8 cellular contexts compared by ENCODE assay signal in genomic region chr4:142567199-142567598, GRCh38.
DNase-seq lines count a peak whose midpoint lies in the region; ATAC-seq and TF ChIP-seq lines count a peak whose summit lies in the region.

No MANE protein-coding gene starts in this region.

- CTCF ChIA-PET in HEK293T (lab: Yijun Ruan, JAX) = interaction anchor here (0.6 to 1.3 kb wide), 2 partner anchors 187 to 278 kb away, joined by 3 read pairs; no protein-coding TSS in a partner anchor

- ATAC-seq in HG02884 (IDR thresholded peaks at IDR 0.05; ENCODE audit: unreplicated experiment) = no peak
- no peak for ATAC-seq in HG03460 (IDR thresholded peaks at IDR 0.05; ENCODE audit: unreplicated experiment)
- no peak for ATAC-seq in HG03378 (IDR thresholded peaks at IDR 0.05; ENCODE audit: unreplicated experiment)

- peaks cover 4 to 22% (median 15%) of the 10 kb centered on the region in 4 donors for H3K4me1 ChIP-seq in esophagus muscularis mucosa

- POLR2A ChIA-PET in HEK293T (lab: Yijun Ruan, JAX) = no interaction called here

- TF ChIP-seq EP300 in esophagus muscularis mucosa (IDR thresholded peaks at IDR 0.05) = no peak

- WGBS in esophagus muscularis mucosa = 47% methylated on average over 5 of the region's 5 CpGs

- H3K27me3 ChIP-seq in esophagus muscularis mucosa = no peaks in the 10 kb centered on the region

- no peak for TF ChIP-seq POLR2A in esophagus muscularis mucosa (IDR thresholded peaks at IDR 0.05; ENCODE audit: low read depth)

- H3K4me3 ChIP-seq in esophagus muscularis mucosa = no peak overlapping the region

- peak; percentile 19 for DNase-seq in HEK293T (ENCODE audit: extremely low spot score)
- peak; percentile 44 to 52 for DNase-seq in activated CD4-positive, alpha-beta T cell treated with anti-CD3 and anti-CD28 coated beads, Interleukin-2, amount 50 U/mL, for 4 hours
- no peak for DNase-seq in esophagus muscularis mucosa (ENCODE audit: extremely low spot score)
- DNase-seq in stimulated activated CD4-positive, alpha-beta T cell treated with anti-CD3 and anti-CD28 coated beads, TNF-alpha, amount 100 ng/mL, for 4 hours (ENCODE audit: low read depth in 3 of 3) = peak in 2 of 3 experiments; percentile 39 to 46
- no peak for DNase-seq in NCI-H187 (lab: John Stamatoyannopoulos, UW)

- H3K36me3 ChIP-seq in esophagus muscularis mucosa = no peaks in the 10 kb centered on the region

- intact Hi-C loops in esophagus muscularis mucosa (cut with DNase I) = loop anchor here (10.0 kb wide), 1 partner anchor 212 kb away; no protein-coding TSS in a partner anchor

- peak overlapping the region in 3 of 4 donors; percentile 62 to 71 (median 64) for H3K27ac ChIP-seq in esophagus muscularis mucosa (replicated peaks in 1 of 4)

- H3K9me3 ChIP-seq in esophagus muscularis mucosa = no peaks in the 10 kb centered on the region

- no peak for TF ChIP-seq CTCF in esophagus muscularis mucosa (IDR thresholded peaks at IDR 0.05)

TF ChIP-seq in HEK293T, 16 proteins besides CTCF, POLR2A, EP300 and RAD21:
- TF ChIP-seq FOXM1 (IDR thresholded peaks at IDR 0.05; ENCODE audit: borderline replicate concordance) = no peak
- no peak for TF ChIP-seq HDGF (IDR thresholded peaks at IDR 0.05; ENCODE audit: borderline replicate concordance)
- TF ChIP-seq SP1 (IDR thresholded peaks at IDR 0.05) = no peak
- TF ChIP-seq TARDBP (IDR thresholded peaks at IDR 0.05) = no peak
- TF ChIP-seq ELF4 (IDR thresholded peaks at IDR 0.05) = no peak
- no peak for TF ChIP-seq LEF1 (IDR thresholded peaks at IDR 0.05; ENCODE audit: borderline replicate concordance)
- TF ChIP-seq NFRKB (IDR thresholded peaks at IDR 0.05) = no peak
- no peak for TF ChIP-seq BHLHE40 (IDR thresholded peaks at IDR 0.05; ENCODE audit: borderline replicate concordance)
- TF ChIP-seq, protein P1, sequence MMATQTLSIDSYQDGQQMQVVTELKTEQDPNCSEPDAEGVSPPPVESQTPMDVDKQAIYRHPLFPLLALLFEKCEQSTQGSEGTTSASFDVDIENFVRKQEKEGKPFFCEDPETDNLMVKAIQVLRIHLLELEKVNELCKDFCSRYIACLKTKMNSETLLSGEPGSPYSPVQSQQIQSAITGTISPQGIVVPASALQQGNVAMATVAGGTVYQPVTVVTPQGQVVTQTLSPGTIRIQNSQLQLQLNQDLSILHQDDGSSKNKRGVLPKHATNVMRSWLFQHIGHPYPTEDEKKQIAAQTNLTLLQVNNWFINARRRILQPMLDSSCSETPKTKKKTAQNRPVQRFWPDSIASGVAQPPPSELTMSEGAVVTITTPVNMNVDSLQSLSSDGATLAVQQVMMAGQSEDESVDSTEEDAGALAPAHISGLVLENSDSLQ (IDR thresholded peaks at IDR 0.05) = no peak

Comparison
In these comparisons a context has a peak if more than half of its experiments do, and no peak if none do; other contexts are left out.
1. DNase-seq: peak in HEK293T (single experiment), activated CD4-positive, alpha-beta T cell treated with anti-CD3 and anti-CD28 coated beads, Interleukin-2, amount 50 U/mL, for 4 hours (2 of 2) and stimulated activated CD4-positive, alpha-beta T cell treated with anti-CD3 and anti-CD28 coated beads, TNF-alpha, amount 100 ng/mL, for 4 hours (2 of 3); none in esophagus muscularis mucosa (single experiment) and NCI-H187 (0 of 2).